Comparison of ENCODE assay signal across 9 cellular contexts in genomic region chr10:48363617-48364355, GRCh38. TPM values are rescaled to one million over a fixed set of nuclear protein-coding genes. Genes with fewer than 3 reads are reported as not detected.
DNase-seq lines count a peak whose midpoint lies in the region; ATAC-seq, FAIRE-seq and TF ChIP-seq lines count a peak whose summit lies in the region.
"Had no signal": no experiment of that assay in that cellular context is flagged by ENCODE, and none has a peak within 500 bp of the region (broad histone marks: within the 10 kb centered on the region; RNA-seq: fewer than 3 reads in every experiment).

No MANE protein-coding gene starts in this region.

- H3K79me1 ChIP-seq in IMR-90 (ENCODE audit: low read depth in 1 of 2, low read length in 2 of 2), result peaks cover 14 to 57% of the 10 kb centered on the region in 2 experiments

- H3K4me1 ChIP-seq in IMR-90 (ENCODE audit: control insufficient read depth, insufficient read depth, low read length) (peaks cover 7% of the 10 kb centered on the region; the same call in 1 of the 2 replicates), Panc1 (ENCODE audit: control insufficient read depth, insufficient read depth, low read length) (peaks cover 15% of the 10 kb centered on the region; the same call in 1 of the 2 replicates)

- H4K20me1 ChIP-seq in IMR-90 (ENCODE audit: insufficient read depth, low read length), result peaks cover 26% of the 10 kb centered on the region; the same call in 1 of the 2 replicates

- no peaks in the 10 kb centered on the region for H3K9me3 Mint-ChIP-seq in stimulated activated naive CD8-positive, alpha-beta T cell treated with anti-CD3 and anti-CD28 coated beads, Interleukin-15, amount 100 ng/mL, for 72 hours
- H3K9me3 Mint-ChIP-seq: activated naive CD8-positive, alpha-beta T cell treated with anti-CD3 and anti-CD28 coated beads, Interleukin-2, amount 10 ng/mL, durations not matched to agents 7 days and 5 days had no signal

- no peak overlapping the region for H2BK20ac ChIP-seq in IMR-90 (ENCODE audit: low read depth, low read length)

- no peak overlapping the region for H3K27ac ChIP-seq in IMR-90 (ENCODE audit: insufficient read depth, low read length)
- H3K27ac ChIP-seq in Panc1 (ENCODE audit: low read length), result no peak overlapping the region

- H3K18ac ChIP-seq in IMR-90 (ENCODE audit: low read depth, low read length), result no peak overlapping the region

- H3K56ac ChIP-seq in IMR-90 (ENCODE audit: extremely low read depth, insufficient read depth, low read length), result no peak overlapping the region

- ATAC-seq in IMR-90 (ENCODE audit: low read depth), result peak; percentile 81
- peak; percentile 85 for ATAC-seq in Panc1
- ATAC-seq in stimulated activated naive CD8-positive, alpha-beta T cell treated with anti-CD3 and anti-CD28 coated beads, Interleukin-15, amount 100 ng/mL, for 72 hours, result no peak
- no peak for ATAC-seq in HG03045 (IDR thresholded peaks at IDR 0.05; ENCODE audit: unreplicated experiment)

- H3K4me3 ChIP-seq in IMR-90 (ENCODE audit: insufficient read depth, low read depth, low read length) (no peak overlapping the region), Panc1 (ENCODE audit: low read depth in 2 of 2, low read length in 2 of 2) (no peak overlapping the region), bronchial epithelial cell (ENCODE audit: low read depth, low read length) (no peak overlapping the region), kidney epithelial cell (ENCODE audit: low read depth, low read length) (no peak overlapping the region)

- no peaks in the 10 kb centered on the region for H3K27me3 ChIP-seq in IMR-90 (ENCODE audit: control insufficient read depth, insufficient read depth, low read length)
- no peaks in the 10 kb centered on the region for H3K27me3 ChIP-seq in Panc1 (ENCODE audit: control insufficient read depth, insufficient read depth, low read length)
- no peaks in the 10 kb centered on the region for H3K27me3 ChIP-seq in bronchial epithelial cell (ENCODE audit: control insufficient read depth, insufficient read depth, low read length)
- H3K27me3 ChIP-seq in kidney epithelial cell (ENCODE audit: control insufficient read depth, insufficient read depth, low read length), result no peaks in the 10 kb centered on the region

- no peaks in the 10 kb centered on the region for H3K36me3 ChIP-seq in IMR-90 (ENCODE audit: control insufficient read depth, insufficient read depth, low read length)
- H3K36me3 ChIP-seq in Panc1 (ENCODE audit: control insufficient read depth, insufficient read depth, low read length), result no peaks in the 10 kb centered on the region
- H3K36me3 ChIP-seq in bronchial epithelial cell (ENCODE audit: control insufficient read depth, insufficient read depth, low read length), result no peaks in the 10 kb centered on the region
- H3K36me3 ChIP-seq in kidney epithelial cell (ENCODE audit: control insufficient read depth, insufficient read depth, low read length), result no peaks in the 10 kb centered on the region

- no peak overlapping the region for H2BK15ac ChIP-seq in IMR-90 (ENCODE audit: low read depth, low read length)

- CTCF ChIA-PET in IMR-90 (lab: Yijun Ruan, JAX) (interaction anchor here (0.7 to 1.2 kb wide), 7 partner anchors 9 to 292 kb away, joined by 3 to 12 read pairs (median 3); no protein-coding TSS in a partner anchor), Panc1 (lab: Charles Lee) (interaction anchor here (0.6 to 2.7 kb wide), 6 partner anchors 81 to 301 kb away, joined by 3 to 9 read pairs (median 4); no protein-coding TSS in a partner anchor)

- H2AFZ ChIP-seq in IMR-90 (replicated peaks; ENCODE audit: low read length, poor library complexity), result no peak overlapping the region

- WGBS in IMR-90 (ENCODE audit: extremely low coverage in 2 of 2, insufficient read length in 1 of 2), 2 experiments, result no CpG with 5 or more reads among the region's 5 CpGs

- no peaks in the 10 kb centered on the region for H3K9me1 ChIP-seq in IMR-90 (ENCODE audit: insufficient read depth, low read length)

- dilution Hi-C loops in IMR-90 (cut with HindIII; ENCODE audit: low sequenced_read_pairs, unreplicated experiment), result no loop called here

- H3K9me3 ChIP-seq in IMR-90 (ENCODE audit: control insufficient read depth, insufficient read depth, low read length) (no peaks in the 10 kb centered on the region), Panc1 (ENCODE audit: control insufficient read depth, insufficient read depth, low read depth, low read length) (no peaks in the 10 kb centered on the region)

- H2AK9ac ChIP-seq in IMR-90 (replicated peaks; ENCODE audit: low read depth, low read length, poor library complexity), result no peak overlapping the region

- TF ChIP-seq CTCF in IMR-90 (conservative IDR thresholded peaks at IDR 0.05; ENCODE audit: low read depth, low read length) (peak; percentile 87), Panc1 (IDR thresholded peaks at IDR 0.05) (peak; percentile 80; the same call in 1 of the 2 replicates), bronchial epithelial cell (IDR thresholded peaks at IDR 0.05; ENCODE audit: insufficient read depth, low read length, severe bottlenecking) (peak; percentile 63), kidney epithelial cell (IDR thresholded peaks at IDR 0.05; ENCODE audit: insufficient read depth, low read length, poor library complexity, severe bottlenecking) (peak; percentile 65)

- BruUV-seq in IMR-90 (replicated peaks; lab: Mats Ljungman, UMichigan) (no TSS peak), Panc1 (replicated peaks; lab: Mats Ljungman, UMichigan) (no TSS peak)

- H3K4me2 ChIP-seq in IMR-90 (ENCODE audit: low read depth, low read length), result peak overlapping the region; percentile 61; the same call in 1 of the 2 replicates

- H3K4ac ChIP-seq in IMR-90 (ENCODE audit: low read depth, low read length), result no peak overlapping the region; the same call in 1 of the 2 replicates

- intact Hi-C loops in IMR-90 (cut with micrococcal nuclease), result loop anchor here (1.0 to 5.0 kb wide), 5 partner anchors 79 to 293 kb away; partner anchors contain the start of gene ARHGAP22
- intact Hi-C loops in Panc1 (cut with micrococcal nuclease; ENCODE audit: unreplicated experiment), result loop anchor here (1.0 to 2.0 kb wide), 2 partner anchors 143 to 293 kb away; no protein-coding TSS in a partner anchor

- H2BK120ac ChIP-seq in IMR-90 (ENCODE audit: low read depth, low read length), result no peak overlapping the region

- H4K8ac ChIP-seq in IMR-90 (ENCODE audit: low read depth in 2 of 2, low read length in 2 of 2), result no peak overlapping the region

- H3K27me3 Mint-ChIP-seq in stimulated activated naive CD8-positive, alpha-beta T cell treated with anti-CD3 and anti-CD28 coated beads, Interleukin-15, amount 100 ng/mL, for 72 hours, result no peaks in the 10 kb centered on the region
- H3K27me3 Mint-ChIP-seq: activated naive CD8-positive, alpha-beta T cell treated with anti-CD3 and anti-CD28 coated beads, Interleukin-2, amount 10 ng/mL, durations not matched to agents 7 days and 5 days had no signal

- no peak for FAIRE-seq in bronchial epithelial cell (lab: Jason Lieb, UNC)

- peak; percentile 94 for TF ChIP-seq RAD21 in IMR-90 (IDR thresholded peaks at IDR 0.05; ENCODE audit: low read length)

- no peak overlapping the region for H3K9ac ChIP-seq in IMR-90 (ENCODE audit: low read depth, low read length)

- peak; percentile 39 for DNase-seq in NCI-H2107 treated with DMSO at 0.1 percent for 48 hours (lab: John Stamatoyannopoulos, UW; ENCODE audit: unreplicated experiment)
- DNase-seq in NCI-H2107 (lab: John Stamatoyannopoulos, UW), result no peak
- peak; percentile 80 for DNase-seq in IMR-90
- DNase-seq in Panc1 (ENCODE audit: low read depth, low spot score), result peak; percentile 62
- DNase-seq in bronchial epithelial cell (ENCODE audit: low read depth), result peak; percentile 76
- DNase-seq in kidney epithelial cell (ENCODE audit: low read depth), result peak; percentile 43
- DNase-seq in stimulated activated naive CD8-positive, alpha-beta T cell treated with anti-CD3 and anti-CD28 coated beads, Interleukin-15, amount 100 ng/mL, for 72 hours, result peak; percentile 8 to 12
- DNase-seq: activated naive CD8-positive, alpha-beta T cell treated with anti-CD3 and anti-CD28 coated beads, Interleukin-2, amount 10 ng/mL, durations not matched to agents 7 days and 5 days had no signal

- in situ Hi-C loops in IMR-90 (cut with MboI; ENCODE audit: low sequenced_read_pairs) (loop anchor here (5.0 to 25.0 kb wide), 2 partner anchors 149 to 294 kb away; no protein-coding TSS in a partner anchor), Panc1 (cut with HindIII; ENCODE audit: low pct_unique_long_range_greater_than_20kb, low sequenced_read_pairs) (no loop called here)

- no peak overlapping the region for H4K5ac ChIP-seq in IMR-90 (ENCODE audit: low read depth, low read length)

- H2BK5ac ChIP-seq in IMR-90 (ENCODE audit: low read depth, low read length, poor library complexity, severe bottlenecking), result peak overlapping the region; percentile 56

- POLR2A ChIA-PET in IMR-90 (lab: Charles Lee; ENCODE audit: unreplicated experiment) (no interaction called here), Panc1 (lab: Charles Lee) (no interaction called here)

- no peak overlapping the region for H3K27ac Mint-ChIP-seq in stimulated activated naive CD8-positive, alpha-beta T cell treated with anti-CD3 and anti-CD28 coated beads, Interleukin-15, amount 100 ng/mL, for 72 hours
- H3K27ac Mint-ChIP-seq: activated naive CD8-positive, alpha-beta T cell treated with anti-CD3 and anti-CD28 coated beads, Interleukin-2, amount 10 ng/mL, durations not matched to agents 7 days and 5 days had no signal

- H2AK5ac ChIP-seq in IMR-90 (ENCODE audit: low read depth, low read length), result no peak overlapping the region

- peaks cover 6% of the 10 kb centered on the region for H3K4me1 Mint-ChIP-seq in stimulated activated naive CD8-positive, alpha-beta T cell treated with anti-CD3 and anti-CD28 coated beads, Interleukin-15, amount 100 ng/mL, for 72 hours

- no peak overlapping the region for H3K14ac ChIP-seq in IMR-90 (replicated peaks; ENCODE audit: low read depth, low read length)

- H4K91ac ChIP-seq in IMR-90 (ENCODE audit: insufficient read depth, low read depth, low read length), result no peak overlapping the region

- no peak for TF ChIP-seq POLR2A in IMR-90 (IDR thresholded peaks at IDR 0.05; ENCODE audit: low read depth, low read length)

- H3K23ac ChIP-seq in IMR-90 (ENCODE audit: low read depth, low read length), result no peak overlapping the region

- no peak overlapping the region for H3K4me3 Mint-ChIP-seq in stimulated activated naive CD8-positive, alpha-beta T cell treated with anti-CD3 and anti-CD28 coated beads, Interleukin-15, amount 100 ng/mL, for 72 hours
- H3K4me3 Mint-ChIP-seq: activated naive CD8-positive, alpha-beta T cell treated with anti-CD3 and anti-CD28 coated beads, Interleukin-2, amount 10 ng/mL, durations not matched to agents 7 days and 5 days had no signal

TF ChIP-seq in IMR-90, 13 proteins besides CTCF, POLR2A, EP300 and RAD21 (continues in another document):
- TF ChIP-seq SMC3 (IDR thresholded peaks at IDR 0.05; ENCODE audit: low read depth, low read length), result peak; percentile 84

RNA-seq across cellular contexts. Expression of gene MAPK8, which starts 57.3 kb away (rescaled TPM):
- total RNA-seq in IMR-90 (2012; rRNA removed) (54.7 and 67.2 TPM in 2 replicates), Panc1 (2021; ENCODE audit: unreplicated experiment) (66.6 TPM), bronchial epithelial cell (30.6 and 43.2 TPM in 2 replicates), kidney epithelial cell (59.2 and 61.4 TPM in 2 replicates)
- 31.3 and 41.5 TPM in 2 replicates for polyA plus RNA-seq in IMR-90 (2012; rRNA removed)
- polyA plus RNA-seq in IMR-90 (2012; cell fraction: cytosol; rRNA removed), result 6.6 and 8.4 TPM in 2 replicates
- polyA plus RNA-seq in IMR-90 (2012; cell fraction: nucleus; rRNA removed; ENCODE audit: low replicate concordance), result 9.7 and 65.3 TPM in 2 replicates
- polyA plus RNA-seq in Panc1 (2012; ENCODE audit: insufficient read length), result 35.2 TPM

Comparison
In these comparisons a context has a peak if more than half of its experiments do, and no peak if none do; other contexts are left out.
1. ATAC-seq: peak in IMR-90 (single experiment) and Panc1 (single experiment); none in stimulated activated naive CD8-positive, alpha-beta T cell treated with anti-CD3 and anti-CD28 coated beads, Interleukin-15, amount 100 ng/mL, for 72 hours (single experiment) and HG03045 (single experiment).
2. Peak in every context shown above with its lines, with median percentiles within 50 percentile points of each other: CTCF ChIP-seq.